Comparison of ENCODE assay signal across 8 cellular contexts in the genomic region with DNA sequence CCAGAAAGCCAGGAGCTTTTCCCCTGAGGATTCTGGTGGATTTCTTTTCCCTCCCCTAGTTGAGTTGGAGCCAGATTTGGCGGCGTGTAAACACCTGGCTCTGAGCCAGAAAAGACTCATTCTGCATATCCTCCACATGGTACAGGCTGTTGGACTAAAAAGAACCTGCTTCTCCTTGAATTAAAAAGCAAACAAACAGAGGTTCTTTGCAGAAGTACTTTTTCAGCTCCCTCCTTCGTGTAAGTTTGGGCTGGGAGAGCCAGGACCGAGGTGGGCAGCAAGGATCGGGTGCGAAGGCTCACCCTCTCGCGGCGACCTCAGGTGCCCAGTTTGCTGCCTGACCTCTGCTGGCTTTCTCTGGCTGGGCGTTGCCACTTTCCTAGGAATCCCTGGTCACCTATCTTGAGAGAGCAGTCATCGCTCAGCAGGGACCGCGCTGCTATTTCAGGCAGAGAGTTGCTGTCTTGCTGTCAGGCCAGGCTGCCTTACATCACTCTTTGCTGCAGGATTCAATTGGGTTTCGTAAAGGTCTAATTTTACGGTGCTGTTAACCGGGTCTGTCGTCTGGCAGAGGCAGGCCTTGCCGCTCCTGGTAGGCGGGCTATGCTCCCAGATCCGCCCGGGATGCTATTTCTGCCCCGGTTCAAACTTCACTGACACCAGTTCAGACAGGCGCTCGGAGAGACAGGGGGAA. TPM values are rescaled to one million over a fixed set of nuclear protein-coding genes. Genes with fewer than 3 reads are reported as not detected.
DNase-seq lines count a peak whose midpoint lies in the region; ATAC-seq and TF ChIP-seq lines count a peak whose summit lies in the region.

No MANE protein-coding gene starts in this region.

- H3K4me1 Mint-ChIP-seq in CD8-positive, alpha-beta memory T cell, result peaks cover 0 to 18% (median 2%) of the 10 kb centered on the region in 3 donors
- peaks cover 8% of the 10 kb centered on the region for H3K4me1 Mint-ChIP-seq in CD4-positive, alpha-beta T cell (ENCODE audit: low read depth)

- H3K4me1 ChIP-seq in body of pancreas (peaks cover 23% of the 10 kb centered on the region), testis (peaks cover 15% of the 10 kb centered on the region)
- H3K4me1 ChIP-seq in CD8-positive, alpha-beta memory T cell (ENCODE audit: insufficient read depth, low read length), result no peaks in the 10 kb centered on the region

- no peak overlapping the region for H3K4me3 Mint-ChIP-seq in CD8-positive, alpha-beta memory T cell
- H3K4me3 Mint-ChIP-seq in CD4-positive, alpha-beta T cell, result no peak overlapping the region

- no peak overlapping the region for H3K4me3 ChIP-seq in body of pancreas
- H3K4me3 ChIP-seq in testis, result peak overlapping the region in 1 of 2 donors; percentile 6
- no peak overlapping the region for H3K4me3 ChIP-seq in CD8-positive, alpha-beta memory T cell (ENCODE audit: low read length)

- CTCF ChIA-PET in CD8-positive, alpha-beta memory T cell (lab: Charles Lee), result no interaction called here
- CTCF ChIA-PET in CD4-positive, alpha-beta T cell (lab: Charles Lee), result no interaction called here

- peaks cover 4 to 10% (median 5%) of the 10 kb centered on the region in 5 donors for H3K9me3 Mint-ChIP-seq in CD8-positive, alpha-beta memory T cell
- H3K9me3 Mint-ChIP-seq in CD4-positive, alpha-beta T cell, result no peaks in the 10 kb centered on the region

- no peaks in the 10 kb centered on the region for H3K36me3 ChIP-seq in body of pancreas (replicated peaks in 1 of 2; ENCODE audit: insufficient read depth in 1 of 2, low read depth in 2 of 2)
- no peaks in the 10 kb centered on the region for H3K36me3 ChIP-seq in testis (ENCODE audit: low read depth, missing control alignments)
- no peaks in the 10 kb centered on the region for H3K36me3 ChIP-seq in CD8-positive, alpha-beta memory T cell (ENCODE audit: insufficient read depth, low read length)

- H3K27ac ChIP-seq in body of pancreas (peak overlapping the region in 2 of 4 donors; percentile 48 to 58), testis (peak overlapping the region; percentile 66 to 77)
- H3K27ac ChIP-seq in CD8-positive, alpha-beta memory T cell (ENCODE audit: low read depth, low read length), result no peak overlapping the region
- H3K27ac ChIP-seq in CD4-positive, alpha-beta T cell (ENCODE audit: low read depth, low read length), result no peak overlapping the region

- DNase-seq in AG08396 (ENCODE audit: low spot score), result peak; percentile 67
- DNase-seq in NCI-H1417 treated with DMSO at 0.1 percent for 48 hours (lab: John Stamatoyannopoulos, UW), result peak; percentile 42
- DNase-seq in body of pancreas, result peak; percentile 47 to 65 (median 60)
- DNase-seq in iPS-NIHi7 (ENCODE audit: extremely low spot score), result peak; percentile 70
- peak; percentile 65 for DNase-seq in testis
- DNase-seq in CD8-positive, alpha-beta memory T cell, result no peak
- no peak for DNase-seq in CD4-positive, alpha-beta T cell
- DNase-seq in activated naive CD4-positive, alpha-beta T cell treated with anti-CD3 and anti-CD28 coated beads, Interleukin-2, amount 50 U/mL, for 16 hours, result no peak

- 36 to 53% methylated on average over 18 to 24 of the region's 24 CpGs for WGBS in body of pancreas, 2 donors
- WGBS in testis, 2 donors, result 4 to 5% methylated on average over 23 to 24 of the region's 24 CpGs

- peaks cover 41 to 78% of the 10 kb centered on the region in 2 donors for H3K27me3 Mint-ChIP-seq in CD8-positive, alpha-beta memory T cell
- H3K27me3 Mint-ChIP-seq in CD4-positive, alpha-beta T cell, result peaks cover 84% of the 10 kb centered on the region

- peak; percentile 41 for ATAC-seq in body of pancreas
- ATAC-seq in CD4-positive, alpha-beta T cell (ENCODE audit: poor library complexity), result no peak

- POLR2A ChIA-PET in CD8-positive, alpha-beta memory T cell (lab: Charles Lee), result no interaction called here
- POLR2A ChIA-PET in CD4-positive, alpha-beta T cell (lab: Charles Lee), result no interaction called here

- intact Hi-C loops in body of pancreas (cut with DNase I) (loop anchor here (10.0 kb wide), 1 partner anchor 418 kb away; no protein-coding TSS in a partner anchor), testis (cut with DNase I; ENCODE audit: low total_unique reads) (loop anchor here (10.0 kb wide), 1 partner anchor 488 kb away; no protein-coding TSS in a partner anchor)
- intact Hi-C loops in CD4-positive, alpha-beta T cell (cut with DNase I, micrococcal nuclease), result no loop called here

- H3K27me3 ChIP-seq in body of pancreas (peaks cover 0 to 13% of the 10 kb centered on the region in 2 donors), testis (no peaks in the 10 kb centered on the region)
- peaks cover 4% of the 10 kb centered on the region for H3K27me3 ChIP-seq in CD8-positive, alpha-beta memory T cell (ENCODE audit: insufficient read depth, low read length, poor library complexity, severe bottlenecking)
- peaks cover 62% of the 10 kb centered on the region for H3K27me3 ChIP-seq in CD4-positive, alpha-beta T cell (ENCODE audit: control insufficient read depth, insufficient read depth, low read length)

- peak in 1 of 3 donors; percentile 8 for TF ChIP-seq POLR2A in body of pancreas (IDR thresholded peaks at IDR 0.05)
- TF ChIP-seq POLR2A in testis (IDR thresholded peaks at IDR 0.05), result no peak

- H3K36me3 Mint-ChIP-seq in CD8-positive, alpha-beta memory T cell, result no peaks in the 10 kb centered on the region
- H3K36me3 Mint-ChIP-seq in CD4-positive, alpha-beta T cell (ENCODE audit: low read depth), result no peaks in the 10 kb centered on the region

- no peak overlapping the region for H3K27ac Mint-ChIP-seq in CD8-positive, alpha-beta memory T cell
- no peak overlapping the region for H3K27ac Mint-ChIP-seq in CD4-positive, alpha-beta T cell

- TF ChIP-seq CTCF in body of pancreas (IDR thresholded peaks at IDR 0.05) (no peak), testis (IDR thresholded peaks at IDR 0.05) (no peak)
- no peak for TF ChIP-seq CTCF in CD4-positive, alpha-beta T cell (IDR thresholded peaks at IDR 0.05)

- H3K9me3 ChIP-seq in body of pancreas (no peaks in the 10 kb centered on the region), testis (no peaks in the 10 kb centered on the region)
- no peaks in the 10 kb centered on the region for H3K9me3 ChIP-seq in CD8-positive, alpha-beta memory T cell (ENCODE audit: low read length)
- no peaks in the 10 kb centered on the region for H3K9me3 ChIP-seq in CD4-positive, alpha-beta T cell (ENCODE audit: control insufficient read depth, low read length)

RNA-seq across cellular contexts. Expression of a gene that starts 3.2 kb away (rescaled TPM):
- 1 to 10 TPM; 1.0 to 2.0 TPM for total RNA-seq in body of pancreas
- 1 to 10 TPM; 1.9 to 5.1 TPM for total RNA-seq in testis
- polyA plus RNA-seq in testis (ENCODE audit: insufficient read depth, low read depth, low replicate concordance), result 4.1 TPM
- not detected for total RNA-seq in CD8-positive, alpha-beta memory T cell
- polyA plus RNA-seq in CD8-positive, alpha-beta memory T cell, result not detected
- total RNA-seq in CD4-positive, alpha-beta T cell, result under 1 TPM in 1 of 2 experiments, not detected in 1; 0.03 TPM

Comparison
In these comparisons a context has a peak if more than half of its experiments do, and no peak if none do; other contexts are left out.
1. DNase-seq: peak in AG08396 (single experiment), NCI-H1417 treated with DMSO at 0.1 percent for 48 hours (single experiment), body of pancreas (4 of 4), iPS-NIHi7 (single experiment) and testis (single experiment); none in CD8-positive, alpha-beta memory T cell (0 of 5), CD4-positive, alpha-beta T cell (0 of 10) and activated naive CD4-positive, alpha-beta T cell treated with anti-CD3 and anti-CD28 coated beads, Interleukin-2, amount 50 U/mL, for 16 hours (single experiment).
2. H3K27ac ChIP-seq: peak in testis (2 of 2); none in CD8-positive, alpha-beta memory T cell (single experiment) and CD4-positive, alpha-beta T cell (single experiment).
3. intact Hi-C loops: an anchor here in body of pancreas (10.0 kb wide) and testis (10.0 kb wide); none called in CD4-positive, alpha-beta T cell.